In the genomic region with DNA sequence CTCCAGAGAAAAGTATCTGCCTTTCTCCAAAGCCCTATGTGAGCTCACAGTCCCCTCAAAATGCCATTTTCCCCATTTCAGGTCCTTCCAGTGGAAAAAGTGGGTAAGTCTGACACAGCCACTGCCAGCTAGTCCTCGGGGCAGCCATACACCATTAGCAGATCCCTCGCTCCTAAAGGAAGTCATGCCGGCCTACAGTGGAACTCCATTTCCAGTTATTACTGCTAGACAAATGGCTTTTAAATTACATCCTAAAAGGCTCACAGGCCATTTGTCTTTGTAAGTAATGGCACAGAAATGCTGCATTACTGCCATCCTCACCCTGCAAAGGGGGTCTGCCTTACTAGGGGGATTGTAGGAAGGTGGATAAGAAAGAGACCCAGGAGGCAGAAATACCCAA, we compare ENCODE assay signal across 18 cellular contexts.
A peak's percentile ranks its signal among the peaks of the same experiment; 100 is the strongest.
DNase-seq lines count a peak whose midpoint lies in the region; ATAC-seq and TF ChIP-seq lines count a peak whose summit lies in the region.
"Had no signal": no experiment of that assay in that cellular context is flagged by ENCODE, and none has a peak within 500 bp of the region (broad histone marks: within the 10 kb centered on the region; RNA-seq: fewer than 3 reads in every experiment).

No MANE protein-coding gene starts in this region.

- peak; percentile 10 for DNase-seq in left lobe of liver (ENCODE audit: low spot score)
- peak; percentile 3 for DNase-seq in stomach
- DNase-seq in activated CD4-positive, CD25-positive, alpha-beta regulatory T cell treated with anti-CD3 and anti-CD28 coated beads, Interleukin-2, amount 50 U/mL, for 72 hours: no peak
- no peak for DNase-seq in ureter (ENCODE audit: low spot score)
- DNase-seq in Karpas-422: no peak
- no peak for DNase-seq in CD4-positive, alpha-beta T cell
- DNase-seq: C1 segment of cervical spinal cord; Caco-2; CD8-positive, alpha-beta T cell; DMS 273 treated with DMSO at 0.1 percent for 48 hours; DMS79; GDM1; HFFc6 had no signal

- no peaks in the 10 kb centered on the region for H3K9me2 ChIP-seq in Karpas-422 (replicated peaks; ENCODE audit: insufficient read depth, low read length)

- peak overlapping the region; percentile 96; the same call in 1 of the 2 replicates for H3K27ac ChIP-seq in 22Rv1
- peak overlapping the region; percentile 98; the same call in 1 of the 2 replicates for H3K27ac ChIP-seq in VCaP
- no peak overlapping the region for H3K27ac ChIP-seq in stomach
- H3K27ac ChIP-seq in Karpas-422 (ENCODE audit: low read length): no peak overlapping the region
- H3K27ac ChIP-seq in CD4-positive, alpha-beta T cell (ENCODE audit: low read depth, low read length): no peak overlapping the region

- no peaks in the 10 kb centered on the region for H3K4me1 Mint-ChIP-seq in CD4-positive, alpha-beta T cell (ENCODE audit: low read depth)

- no peak overlapping the region for H2AFZ ChIP-seq in Karpas-422 (ENCODE audit: low read length)
- H2AFZ ChIP-seq: GM23338 had no signal

- TF ChIP-seq POLR2A in stomach (IDR thresholded peaks at IDR 0.05): no peak

- H3K36me3 Mint-ChIP-seq in CD4-positive, alpha-beta T cell (ENCODE audit: low read depth): no peaks in the 10 kb centered on the region
- H3K36me3 Mint-ChIP-seq: CD8-positive, alpha-beta T cell had no signal

- H3K27ac Mint-ChIP-seq in CD4-positive, alpha-beta T cell: no peak overlapping the region
- H3K27ac Mint-ChIP-seq: CD8-positive, alpha-beta T cell; GM23338; HFFc6 had no signal

- H3K4me3 ChIP-seq in stomach (no peak overlapping the region), Karpas-422 (ENCODE audit: low read length) (no peak overlapping the region)
- H3K4me3 ChIP-seq: GM12878, GM23338, HAP-1 had no signal

- TF ChIP-seq CTCF in 22Rv1 (IDR thresholded peaks at IDR 0.05) (no peak), VCaP (conservative IDR thresholded peaks at IDR 0.05) (no peak), stomach (IDR thresholded peaks at IDR 0.05) (no peak)
- no peak for TF ChIP-seq CTCF in CD4-positive, alpha-beta T cell (IDR thresholded peaks at IDR 0.05)

- no peak for ATAC-seq in left lobe of liver
- ATAC-seq in CD4-positive, alpha-beta T cell (ENCODE audit: poor library complexity): no peak
- ATAC-seq: CD8-positive, alpha-beta T cell; GM12878; GM23338 had no signal

- H3K4me2 ChIP-seq in Karpas-422 (ENCODE audit: low read depth, low read length, poor library complexity, severe bottlenecking): no peak overlapping the region
- H3K4me2 ChIP-seq: GM23338 had no signal

- H3K36me3 ChIP-seq in stomach (no peaks in the 10 kb centered on the region), Karpas-422 (ENCODE audit: insufficient read depth, low read length) (no peaks in the 10 kb centered on the region)
- H3K36me3 ChIP-seq: HAP-1 had no signal

- WGBS in stomach, 5 donors: 57 to 90% (median 87%) methylated on average over 3 of the region's 3 CpGs

- no peaks in the 10 kb centered on the region for H3K79me2 ChIP-seq in Karpas-422 (ENCODE audit: low read length)

- H3K4me1 ChIP-seq in stomach: peaks cover 9 to 29% (median 12%) of the 10 kb centered on the region in 4 donors
- H3K4me1 ChIP-seq in Karpas-422 (ENCODE audit: low read length): peaks cover 32% of the 10 kb centered on the region
- H3K4me1 ChIP-seq: HAP-1 had no signal

- no peaks in the 10 kb centered on the region for H3K27me3 ChIP-seq in stomach
- no peaks in the 10 kb centered on the region for H3K27me3 ChIP-seq in Karpas-422 (ENCODE audit: low read length)
- peaks cover 4% of the 10 kb centered on the region for H3K27me3 ChIP-seq in CD4-positive, alpha-beta T cell (ENCODE audit: control insufficient read depth, insufficient read depth, low read length)

- POLR2A ChIA-PET in CD4-positive, alpha-beta T cell (lab: Charles Lee): no interaction called here

- no peak overlapping the region for H3K9ac ChIP-seq in Karpas-422 (ENCODE audit: low read length)

- CTCF ChIA-PET in CD4-positive, alpha-beta T cell (lab: Charles Lee): no interaction called here

- no peak overlapping the region for H3K4me3 Mint-ChIP-seq in CD4-positive, alpha-beta T cell
- H3K4me3 Mint-ChIP-seq: CD8-positive, alpha-beta T cell; GM23338; HFFc6 had no signal

- H4K20me1 ChIP-seq in Karpas-422 (ENCODE audit: insufficient read depth, low read depth, low read length): no peaks in the 10 kb centered on the region

- H3K9me3 Mint-ChIP-seq in CD4-positive, alpha-beta T cell: no peaks in the 10 kb centered on the region
- H3K9me3 Mint-ChIP-seq: CD8-positive, alpha-beta T cell had no signal

- no peak for TF ChIP-seq EP300 in stomach (IDR thresholded peaks at IDR 0.05)

- intact Hi-C loops in stomach (cut with DNase I; ENCODE audit: low total_unique reads): no loop called here
- intact Hi-C loops in CD4-positive, alpha-beta T cell (cut with DNase I, micrococcal nuclease): no loop called here

- peaks cover 45% of the 10 kb centered on the region for H3K27me3 Mint-ChIP-seq in CD4-positive, alpha-beta T cell

- H3K9me3 ChIP-seq in stomach: no peaks in the 10 kb centered on the region
- no peaks in the 10 kb centered on the region for H3K9me3 ChIP-seq in Karpas-422 (ENCODE audit: low read length)
- no peaks in the 10 kb centered on the region for H3K9me3 ChIP-seq in CD4-positive, alpha-beta T cell (ENCODE audit: control insufficient read depth, low read length)
- H3K9me3 ChIP-seq: Caco-2, HAP-1 had no signal

Comparison
In these comparisons a context has a peak if more than half of its experiments do, and no peak if none do; other contexts are left out.
1. H3K27ac ChIP-seq: peak in 22Rv1 (single experiment) and VCaP (single experiment); none in stomach (0 of 5), Karpas-422 (single experiment) and CD4-positive, alpha-beta T cell (single experiment).
2. DNase-seq: peak in left lobe of liver (single experiment) and stomach (single experiment); none in activated CD4-positive, CD25-positive, alpha-beta regulatory T cell treated with anti-CD3 and anti-CD28 coated beads, Interleukin-2, amount 50 U/mL, for 72 hours (single experiment), ureter (single experiment), Karpas-422 (single experiment) and CD4-positive, alpha-beta T cell (0 of 10).